Comparison of ENCODE assay signal across 8 cellular contexts in the genomic region with DNA sequence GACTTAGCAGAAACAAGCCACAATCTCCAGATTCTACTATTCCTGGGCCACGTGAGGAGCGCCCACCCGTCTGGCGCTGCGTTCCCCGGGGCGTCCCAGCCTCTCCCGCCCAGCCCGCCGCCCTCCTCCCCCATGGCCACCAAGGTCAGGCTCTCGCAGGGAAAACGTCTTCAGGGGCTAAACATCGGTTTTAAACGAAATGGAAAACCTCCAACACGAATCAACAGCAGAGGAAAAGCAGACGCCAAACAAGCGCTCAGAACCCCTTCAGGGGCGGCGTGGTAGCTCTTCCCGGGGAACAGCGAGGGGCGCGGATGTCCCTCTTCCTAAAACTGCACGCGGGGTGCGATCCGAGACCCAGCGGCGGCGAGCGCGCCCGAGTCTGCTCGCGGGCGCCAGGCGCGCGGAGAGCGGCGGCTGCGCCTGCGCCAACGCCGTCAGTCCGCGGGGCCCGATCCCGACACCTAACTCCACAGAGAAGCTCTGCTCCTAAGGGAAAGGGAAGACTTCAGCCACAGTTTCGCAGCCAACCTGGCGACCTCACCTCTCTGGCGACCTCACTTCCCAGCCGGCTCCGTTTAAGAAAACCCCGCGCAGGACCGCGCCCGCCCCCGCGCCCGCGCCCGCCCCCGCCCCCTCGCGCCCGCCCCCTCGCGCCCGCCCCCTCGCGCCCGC. TPM values are rescaled to one million over a fixed set of nuclear protein-coding genes. Genes with fewer than 3 reads are reported as not detected.
DNase-seq lines count a peak whose midpoint lies in the region; ATAC-seq, FAIRE-seq and TF ChIP-seq lines count a peak whose summit lies in the region.

No MANE protein-coding gene starts in this region.

- peak; percentile 95 for FAIRE-seq in GM12892 (lab: Jason Lieb, UNC)

- peak; percentile 65 for TF ChIP-seq POLR2A in GM12892 (IDR thresholded peaks at IDR 0.05; ENCODE audit: low read depth, low read length)

- ATAC-seq in HG02571 (IDR thresholded peaks at IDR 0.05; ENCODE audit: unreplicated experiment), result peak; percentile 64

- DNase-seq in GM12892 (ENCODE audit: insufficient read length) (peak; percentile 66), NAMALWA (ENCODE audit: low spot score) (peak; percentile 80), SW480 (ENCODE audit: low spot score) (peak; percentile 94), astrocyte of the cerebellum (ENCODE audit: low read depth) (peak; percentile 22), hippocampal formation (lab: John Stamatoyannopoulos, UW) (peak; percentile 52 to 72), renal cortical epithelial cell (ENCODE audit: low read depth) (peak; percentile 40), NCI-H2107 (lab: John Stamatoyannopoulos, UW) (no peak)

- peak overlapping the region; percentile 80 for H3K4me3 ChIP-seq in astrocyte of the cerebellum (ENCODE audit: low read depth, low read length)

- no peak for TF ChIP-seq CTCF in astrocyte of the cerebellum (IDR thresholded peaks at IDR 0.05; ENCODE audit: low read depth, low read length, missing control alignments)

- in situ Hi-C loops in astrocyte of the cerebellum (cut with HindIII; ENCODE audit: low sequenced_read_pairs), result no loop called here

RNA-seq across cellular contexts. Expression of gene COG1, which starts 0.5 kb away (rescaled TPM):
- polyA plus RNA-seq in GM12892 (2012; ENCODE audit: missing spikeins), result 10.9 TPM
- 12.0 and 25.2 TPM in 2 replicates for total RNA-seq in renal cortical epithelial cell

RNA-seq across cellular contexts. Expression of gene SSTR2, which starts 27.5 kb away (rescaled TPM):
- 0.95 TPM for polyA plus RNA-seq in GM12892 (2012; ENCODE audit: missing spikeins)
- 0.25 TPM in 1 of 2 replicates, not detected in the other for total RNA-seq in renal cortical epithelial cell
